ENCODE assay signal across 16 cellular contexts in genomic region chr22:33875316-33875715, GRCh38.
"Had no signal": no experiment of that assay in that cellular context is flagged by ENCODE, and none has a peak within 500 bp of the region (broad histone marks: within the 10 kb centered on the region; RNA-seq: fewer than 3 reads in every experiment).

No MANE protein-coding gene starts in this region.

- DNase-seq: activated CD4-positive, alpha-beta T cell treated with anti-CD3 and anti-CD28 coated beads, Interleukin-2, amount 50 U/mL, for 1 hour; activated CD8-positive, alpha-beta memory T cell treated with anti-CD3 and anti-CD28 coated beads for 24 hours; activated gamma-delta T cell treated with Interleukin-2 at 50 U/mL for 16 hours; amniotic stem cell; cortex of kidney; effector CD4-positive, alpha-beta T cell; kidney glomerular epithelial cell; lower lobe of right lung; naive thymus-derived CD8-positive, alpha-beta T cell; retina had no signal

- H3K9me3 ChIP-seq: esophagus muscularis mucosa, lower lobe of right lung, neutrophil, suprapubic skin, upper lobe of left lung had no signal

- H3K36me3 ChIP-seq: esophagus muscularis mucosa, lower lobe of right lung, neutrophil, suprapubic skin, upper lobe of left lung had no signal

- ATAC-seq: activated CD4-positive, CD25-positive, alpha-beta regulatory T cell treated with anti-CD3 and anti-CD28 coated beads, Interleukin-2, amount 50 U/mL, for 24 hours; naive thymus-derived CD8-positive, alpha-beta T cell had no signal

- H3K27me3 ChIP-seq: esophagus muscularis mucosa, neutrophil, suprapubic skin, upper lobe of left lung had no signal

- H3K4me3 ChIP-seq: esophagus muscularis mucosa, lower lobe of right lung, smooth muscle cell, suprapubic skin, upper lobe of left lung had no signal

- H3K27ac ChIP-seq: esophagus muscularis mucosa, lower lobe of right lung, neutrophil, suprapubic skin had no signal
